In genomic region chr16:4314532-4315184, GRCh38 we compare ENCODE assay signal across 8 cellular contexts. TPM values are rescaled to one million over a fixed set of nuclear protein-coding genes. Genes with fewer than 3 reads are reported as not detected.
DNase-seq lines count a peak whose midpoint lies in the region; ATAC-seq and TF ChIP-seq lines count a peak whose summit lies in the region.

No MANE protein-coding gene starts in this region.

- H3K27ac ChIP-seq in ACC112 (ENCODE audit: low read depth, low read length) (peak overlapping the region; percentile 73), muscle layer of colon (ENCODE audit: low read depth, low read length) (peak overlapping the region; percentile 74)

- DNase-seq in SK-MEL-5 (ENCODE audit: low read depth, low spot score), result peak; percentile 18
- no peak for DNase-seq in HPDE6-E6E7 (ENCODE audit: extremely low spot score)
- no peak for DNase-seq in NK-92 (lab: John Stamatoyannopoulos, UW; ENCODE audit: unreplicated experiment)

- H3K4me1 Mint-ChIP-seq in dendritic cell treated with granulocyte-macrophage colony-stimulating factor and Interleukin-4, amounts not matched to agents 40 ng/mL and 50 ng/mL, for 4 days (ENCODE audit: low read depth), result peaks cover 38% of the 10 kb centered on the region

- no peak for ATAC-seq in HG02938 (IDR thresholded peaks at IDR 0.05; ENCODE audit: unreplicated experiment)

- H3K27me3 ChIP-seq in ACC112 (ENCODE audit: insufficient read depth, low read length) (no peaks in the 10 kb centered on the region), muscle layer of colon (ENCODE audit: control insufficient read depth in 1 of 2, insufficient read depth in 2 of 2, low read length in 2 of 2) (no peaks in the 10 kb centered on the region)

- H3K9me3 ChIP-seq in muscle layer of colon (ENCODE audit: low read length), result no peaks in the 10 kb centered on the region

- H3K4me3 ChIP-seq in ACC112 (ENCODE audit: low read depth, low read length), result peak overlapping the region; percentile 82
- peak overlapping the region; percentile 56 to 61 for H3K4me3 ChIP-seq in muscle layer of colon (ENCODE audit: low read depth in 1 of 2, low read length in 2 of 2)

- peak overlapping the region; percentile 68 for H3K9ac ChIP-seq in muscle layer of colon (ENCODE audit: low read length)

- H2AFZ ChIP-seq in ACC112 (ENCODE audit: low read length, unreplicated experiment), result peak overlapping the region; percentile 70

- H3K36me3 Mint-ChIP-seq in dendritic cell treated with granulocyte-macrophage colony-stimulating factor and Interleukin-4, amounts not matched to agents 40 ng/mL and 50 ng/mL, for 4 days (ENCODE audit: low read depth), result no peaks in the 10 kb centered on the region

- peak overlapping the region; percentile 76 for H3K4me3 Mint-ChIP-seq in dendritic cell treated with granulocyte-macrophage colony-stimulating factor and Interleukin-4, amounts not matched to agents 40 ng/mL and 50 ng/mL, for 4 days

- peaks cover 32% of the 10 kb centered on the region for H3K79me2 ChIP-seq in ACC112 (ENCODE audit: control insufficient read depth, insufficient read depth, low read length, unreplicated experiment)

- H3K9me3 Mint-ChIP-seq in dendritic cell treated with granulocyte-macrophage colony-stimulating factor and Interleukin-4, amounts not matched to agents 40 ng/mL and 50 ng/mL, for 4 days, result no peaks in the 10 kb centered on the region

- peaks cover 69% of the 10 kb centered on the region for H3K27me3 Mint-ChIP-seq in dendritic cell treated with granulocyte-macrophage colony-stimulating factor and Interleukin-4, amounts not matched to agents 40 ng/mL and 50 ng/mL, for 4 days

- peak overlapping the region; percentile 65 for H3K27ac Mint-ChIP-seq in dendritic cell treated with granulocyte-macrophage colony-stimulating factor and Interleukin-4, amounts not matched to agents 40 ng/mL and 50 ng/mL, for 4 days

- peak; percentile 3 for TF ChIP-seq POLR2A in GM19099 (IDR thresholded peaks at IDR 0.05; ENCODE audit: extremely low read depth, insufficient read length, low read depth)

- intact Hi-C loops in dendritic cell treated with granulocyte-macrophage colony-stimulating factor and Interleukin-4, amounts not matched to agents 40 ng/mL and 50 ng/mL, for 4 days (cut with micrococcal nuclease), result no loop called here

- H3K36me3 ChIP-seq in ACC112 (ENCODE audit: insufficient read depth, low read length), result no peaks in the 10 kb centered on the region
- no peaks in the 10 kb centered on the region for H3K36me3 ChIP-seq in muscle layer of colon (ENCODE audit: insufficient read depth, low read length)

- peaks cover 26% of the 10 kb centered on the region for H3K4me1 ChIP-seq in ACC112 (ENCODE audit: control insufficient read depth, insufficient read depth, low read length, unreplicated experiment)
- H3K4me1 ChIP-seq in muscle layer of colon (ENCODE audit: insufficient read depth, low read length), result peaks cover 37% of the 10 kb centered on the region

- in situ Hi-C loops in SK-MEL-5 (cut with HindIII; ENCODE audit: low pct_unique_long_range_greater_than_20kb, low sequenced_read_pairs), result no loop called here

RNA-seq across cellular contexts. Expression of gene GLIS2, which starts 1.2 kb away (rescaled TPM):
- total RNA-seq in SK-MEL-5 (2014; rRNA removed; shearing (Covaris generic)), result 0.18 TPM in 1 of 2 replicates, not detected in the other
- polyA plus RNA-seq in SK-MEL-5 (2015; cell fraction: cytosol; rRNA removed), result 2.4 and 2.8 TPM in 2 replicates
- polyA plus RNA-seq in SK-MEL-5 (2015; cell fraction: nucleus; rRNA removed), result 0.53 and 1.2 TPM in 2 replicates

RNA-seq across cellular contexts. Expression of gene PAM16, which starts 36.5 kb away (rescaled TPM):
- total RNA-seq in SK-MEL-5 (2014; rRNA removed; shearing (Covaris generic)), result 49.8 and 57.1 TPM in 2 replicates
- 72.0 and 86.5 TPM in 2 replicates for polyA plus RNA-seq in SK-MEL-5 (2015; cell fraction: cytosol; rRNA removed)
- polyA plus RNA-seq in SK-MEL-5 (2015; cell fraction: nucleus; rRNA removed), result 15.1 and 26.4 TPM in 2 replicates

RNA-seq across cellular contexts. Expression of gene TFAP4, which starts 41.8 kb away (rescaled TPM):
- total RNA-seq in SK-MEL-5 (2014; rRNA removed; shearing (Covaris generic)), result 14.8 and 20.5 TPM in 2 replicates
- 17.7 and 19.2 TPM in 2 replicates for polyA plus RNA-seq in SK-MEL-5 (2015; cell fraction: cytosol; rRNA removed)
- polyA plus RNA-seq in SK-MEL-5 (2015; cell fraction: nucleus; rRNA removed), result 26.3 and 36.2 TPM in 2 replicates

RNA-seq across cellular contexts. Expression of gene VASN, which starts 57.0 kb away (rescaled TPM):
- total RNA-seq in SK-MEL-5 (2014; rRNA removed; shearing (Covaris generic)), result 0.03 and 0.35 TPM in 2 replicates
- polyA plus RNA-seq in SK-MEL-5 (2015; cell fraction: cytosol; rRNA removed), result 0.62 and 0.77 TPM in 2 replicates
- polyA plus RNA-seq in SK-MEL-5 (2015; cell fraction: nucleus; rRNA removed), result not detected in 2 replicates
